ENCODE assay signal across 22 cellular contexts in the genomic region with DNA sequence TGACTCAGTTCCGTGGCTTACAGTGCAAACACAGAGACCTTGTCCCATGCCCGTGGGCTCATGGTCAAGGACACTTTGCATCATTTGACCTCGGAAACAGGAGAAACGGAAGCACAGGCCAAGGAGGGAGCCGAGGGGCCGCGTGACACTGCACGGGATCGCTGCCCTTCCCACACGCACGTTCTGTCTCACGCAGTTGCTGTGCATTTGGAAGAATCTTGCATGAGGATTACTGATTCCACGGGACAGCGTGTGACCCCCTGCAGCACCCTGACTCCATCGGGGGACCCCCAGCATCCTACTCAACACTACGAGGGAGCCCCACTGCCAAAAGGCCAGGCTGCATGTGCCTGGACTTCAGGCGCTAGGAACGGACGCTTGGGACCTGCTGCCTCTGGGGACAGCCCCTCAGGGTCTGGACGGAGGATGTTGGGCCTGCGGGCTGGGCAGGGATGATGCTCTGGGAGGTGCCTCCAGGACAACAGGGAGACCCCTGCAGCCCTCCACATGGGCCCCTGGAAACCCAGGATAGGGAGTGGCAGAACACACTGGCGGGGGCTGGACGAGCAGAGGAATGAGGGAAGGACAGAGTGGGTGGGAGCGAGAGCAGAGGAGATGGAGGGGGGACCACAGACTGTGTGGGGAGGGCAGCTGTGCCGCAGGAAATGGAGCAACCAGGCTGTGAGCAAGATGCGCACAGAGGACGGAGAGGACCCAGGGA.
DNase-seq lines count a peak whose midpoint lies in the region; ATAC-seq and TF ChIP-seq lines count a peak whose summit lies in the region.
"Had no signal": no experiment of that assay in that cellular context is flagged by ENCODE, and none has a peak within 500 bp of the region (broad histone marks: within the 10 kb centered on the region; RNA-seq: fewer than 3 reads in every experiment).

No MANE protein-coding gene starts in this region.

- ATAC-seq in HG03460 (IDR thresholded peaks at IDR 0.05; ENCODE audit: unreplicated experiment): no peak
- ATAC-seq: GM12878, GM23338 had no signal

- peak; percentile 8 for DNase-seq in activated CD8-positive, alpha-beta memory T cell treated with anti-CD3 and anti-CD28 coated beads, Interleukin-2, amount 50 U/mL, for 4 hours
- no peak for DNase-seq in activated CD8-positive, alpha-beta memory T cell treated with anti-CD3 and anti-CD28 coated beads, Interleukin-2, amount 50 U/mL, for 48 hours
- peak; percentile 31 for DNase-seq in CD14-positive monocyte (ENCODE audit: low spot score)
- DNase-seq in islet precursor cell: peak; percentile 31
- peak; percentile 74 for DNase-seq in posterior vena cava (ENCODE audit: low spot score)
- DNase-seq in NCI-H524 treated with DMSO at 0.1 percent for 48 hours (lab: John Stamatoyannopoulos, UW): no peak
- DNase-seq in uterus: no peak
- DNase-seq: DND-41; KBM-7; MV-4-11; NCI-H1436; NCI-H2029; NCI-H2171; NCI-H446; NK-92 treated with Interleukin-12 subunit alpha and Interleukin-12 subunit beta, amount 100 ng/mL, for 24 hours; RPMI8226 had no signal

- H3K9me3 Mint-ChIP-seq in CD14-positive monocyte: peaks cover 0 to 6% (median 0%) of the 10 kb centered on the region in 7 donors
- H3K9me3 Mint-ChIP-seq: CD8-positive, alpha-beta memory T cell; GM23338 had no signal

- H3K4me1 ChIP-seq in uterus: no peaks in the 10 kb centered on the region

- H3K27ac Mint-ChIP-seq in CD14-positive monocyte: no peak overlapping the region
- H3K27ac Mint-ChIP-seq: B cell; CD8-positive, alpha-beta memory T cell; GM23338 had no signal

- H3K27ac ChIP-seq in uterus: no peak overlapping the region
- H3K27ac ChIP-seq: 22Rv1 had no signal

- intact Hi-C loops in CD14-positive monocyte (cut with micrococcal nuclease): no loop called here
- intact Hi-C loops in posterior vena cava (cut with DNase I): no loop called here
- intact Hi-C loops in uterus (cut with DNase I; ENCODE audit: low total_unique reads): no loop called here

- TF ChIP-seq CTCF in CD14-positive monocyte (IDR thresholded peaks at IDR 0.05) (no peak), uterus (IDR thresholded peaks at IDR 0.05) (no peak)

- H3K36me3 Mint-ChIP-seq in CD14-positive monocyte: no peaks in the 10 kb centered on the region
- H3K36me3 Mint-ChIP-seq: CD8-positive, alpha-beta memory T cell had no signal

- H3K4me3 ChIP-seq in uterus: no peak overlapping the region
- H3K4me3 ChIP-seq: GM12878, GM23338 had no signal

- no peaks in the 10 kb centered on the region for H3K36me3 ChIP-seq in uterus

- peak overlapping the region in 1 of 2 donors; percentile 26 for H3K4me3 Mint-ChIP-seq in CD14-positive monocyte
- H3K4me3 Mint-ChIP-seq: B cell; CD8-positive, alpha-beta memory T cell; GM23338 had no signal

- H3K9me3 ChIP-seq in uterus: no peaks in the 10 kb centered on the region

- no peaks in the 10 kb centered on the region for H3K27me3 ChIP-seq in uterus

- no peaks in the 10 kb centered on the region for H3K4me1 Mint-ChIP-seq in CD14-positive monocyte
- H3K4me1 Mint-ChIP-seq: B cell; CD8-positive, alpha-beta memory T cell; GM23338 had no signal

- TF ChIP-seq POLR2A in uterus (IDR thresholded peaks at IDR 0.05): no peak

- peaks cover 0 to 2% (median 0%) of the 10 kb centered on the region in 3 donors for H3K27me3 Mint-ChIP-seq in CD14-positive monocyte (ENCODE audit: low read depth in 3 of 3)
- H3K27me3 Mint-ChIP-seq: B cell; CD8-positive, alpha-beta memory T cell had no signal

Comparison
In these comparisons a context has a peak if more than half of its experiments do, and no peak if none do; other contexts are left out.
1. DNase-seq: peak in activated CD8-positive, alpha-beta memory T cell treated with anti-CD3 and anti-CD28 coated beads, Interleukin-2, amount 50 U/mL, for 4 hours (single experiment), CD14-positive monocyte (single experiment), islet precursor cell (single experiment) and posterior vena cava (single experiment); none in activated CD8-positive, alpha-beta memory T cell treated with anti-CD3 and anti-CD28 coated beads, Interleukin-2, amount 50 U/mL, for 48 hours (single experiment), NCI-H524 treated with DMSO at 0.1 percent for 48 hours (single experiment) and uterus (0 of 2).